17 cellular contexts compared by ENCODE assay signal in the genomic region with DNA sequence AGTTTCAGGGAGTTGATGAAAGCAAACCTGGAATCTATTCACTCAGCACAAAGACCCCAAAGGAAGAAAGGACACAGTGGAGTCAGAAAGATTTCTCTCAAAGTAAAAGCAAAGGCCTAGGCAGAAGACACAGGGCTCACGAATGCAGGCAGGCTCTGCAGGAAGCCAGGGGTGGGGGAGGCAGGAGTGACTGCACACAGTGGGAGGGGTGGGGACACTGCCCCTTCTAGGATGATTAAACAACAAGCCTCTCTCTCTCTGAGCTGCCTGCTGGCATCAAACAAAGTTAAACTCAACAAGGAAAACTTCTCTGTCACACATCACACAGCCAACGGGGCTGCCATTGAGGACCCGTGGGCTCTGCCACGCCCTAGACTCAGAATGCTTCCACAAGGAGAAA.
DNase-seq lines count a peak whose midpoint lies in the region; TF ChIP-seq lines count a peak whose summit lies in the region.
"Had no signal": no experiment of that assay in that cellular context is flagged by ENCODE, and none has a peak within 500 bp of the region (broad histone marks: within the 10 kb centered on the region; RNA-seq: fewer than 3 reads in every experiment).

No MANE protein-coding gene starts in this region.

- 39 to 43% methylated on average over 4 of the region's 4 CpGs for WGBS in ectodermal cell, 2 experiments

- no peaks in the 10 kb centered on the region for H3K79me2 ChIP-seq in Karpas-422 (ENCODE audit: low read length)

- H3K4me2 ChIP-seq in Karpas-422 (ENCODE audit: low read depth, low read length, poor library complexity, severe bottlenecking), result no peak overlapping the region

- no peak overlapping the region for H3K4me3 Mint-ChIP-seq in type B pancreatic cell

- no peak overlapping the region for H3K4me3 ChIP-seq in Karpas-422 (ENCODE audit: low read length)
- H3K4me3 ChIP-seq in ectodermal cell (ENCODE audit: insufficient read depth, low read depth, low read length), result no peak overlapping the region
- H3K4me3 ChIP-seq: K562, SJSA1 had no signal

- H4K20me1 ChIP-seq in Karpas-422 (ENCODE audit: insufficient read depth, low read depth, low read length), result no peaks in the 10 kb centered on the region

- no peaks in the 10 kb centered on the region for H3K27me3 Mint-ChIP-seq in type B pancreatic cell

- peaks cover 6% of the 10 kb centered on the region for H3K9me3 Mint-ChIP-seq in type B pancreatic cell

- peaks cover 5% of the 10 kb centered on the region for H3K4me1 Mint-ChIP-seq in type B pancreatic cell (ENCODE audit: unreplicated experiment)

- no peaks in the 10 kb centered on the region for H3K27me3 ChIP-seq in Karpas-422 (ENCODE audit: low read length)
- no peaks in the 10 kb centered on the region for H3K27me3 ChIP-seq in ectodermal cell (ENCODE audit: control insufficient read depth, insufficient read depth, low read length, poor library complexity, severe bottlenecking)
- H3K27me3 ChIP-seq: SJSA1 had no signal

- H3K9me2 ChIP-seq in Karpas-422 (replicated peaks; ENCODE audit: insufficient read depth, low read length), result no peaks in the 10 kb centered on the region

- peak overlapping the region; percentile 29 for H3K27ac Mint-ChIP-seq in type B pancreatic cell

- DNase-seq in Karpas-422 (no peak), left kidney (ENCODE audit: low read depth, low spot score) (peak; percentile 56), type B pancreatic cell (ENCODE audit: extremely low spot score, unreplicated experiment) (no peak), HK-2 (ENCODE audit: unreplicated experiment) (no peak), Kasumi-1 (lab: John Stamatoyannopoulos, UW) (no peak)
- no peak for DNase-seq in effector CD4-positive, alpha-beta T cell
- DNase-seq: AML-193, DMS79 treated with DMSO at 0.1 percent for 48 hours, H7, NCI-H1092, NCI-H1436 treated with DMSO at 0.1 percent for 48 hours, NCI-H2029, NCI-H345, NCI-H524 treated with DMSO at 0.1 percent for 48 hours had no signal

- no peak overlapping the region for H2AFZ ChIP-seq in Karpas-422 (ENCODE audit: low read length)

- TF ChIP-seq CTCF in type B pancreatic cell (conservative IDR thresholded peaks at IDR 0.05), result no peak

- H3K4me1 ChIP-seq in Karpas-422 (ENCODE audit: low read length) (peaks cover 47% of the 10 kb centered on the region), ectodermal cell (ENCODE audit: control insufficient read depth, insufficient read depth, low read length) (peaks cover 11% of the 10 kb centered on the region)

- H3K36me3 ChIP-seq in Karpas-422 (ENCODE audit: insufficient read depth, low read length), result peaks cover 7% of the 10 kb centered on the region; the same call in 1 of the 2 replicates
- no peaks in the 10 kb centered on the region for H3K36me3 ChIP-seq in ectodermal cell (ENCODE audit: control insufficient read depth, insufficient read depth, low read length)
- H3K36me3 ChIP-seq: SJSA1 had no signal

- no peak overlapping the region for H3K9ac ChIP-seq in Karpas-422 (ENCODE audit: low read length)

- H3K27ac ChIP-seq in Karpas-422 (ENCODE audit: low read length) (peak overlapping the region; percentile 63; the same call in 1 of the 2 replicates), ectodermal cell (ENCODE audit: insufficient read depth, low read depth, low read length, poor library complexity, severe bottlenecking) (peak overlapping the region; percentile 18)
- H3K27ac ChIP-seq: SJSA1 had no signal

- H3K9me3 ChIP-seq in Karpas-422 (ENCODE audit: low read length) (peaks cover 4% of the 10 kb centered on the region; the same call in 1 of the 2 replicates), ectodermal cell (ENCODE audit: control insufficient read depth, low read length) (no peaks in the 10 kb centered on the region)
- H3K9me3 ChIP-seq: SJSA1 had no signal

- peaks cover 22% of the 10 kb centered on the region for H3K36me3 Mint-ChIP-seq in type B pancreatic cell
